ENCODE assay signal across 22 cellular contexts in the genomic region with DNA sequence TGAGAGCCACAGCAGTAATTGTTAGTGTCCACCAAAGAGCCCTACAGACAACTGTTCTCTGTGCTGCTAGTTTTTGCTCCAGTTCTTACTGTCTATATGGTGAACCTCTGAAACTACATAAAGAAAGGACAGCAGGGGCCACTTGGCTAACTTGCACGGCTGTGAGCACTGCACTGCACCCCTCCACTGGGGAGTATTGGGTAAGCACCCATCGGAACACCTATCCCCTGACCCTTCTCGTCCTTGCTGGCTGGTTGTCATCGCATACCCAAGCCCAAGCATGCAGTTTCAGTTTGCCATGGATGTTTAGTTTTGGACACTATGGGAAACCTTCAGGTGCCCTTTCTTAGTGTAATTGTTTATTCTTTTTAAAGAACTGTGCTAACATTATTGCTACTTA.
DNase-seq lines count a peak whose midpoint lies in the region; ATAC-seq, FAIRE-seq and TF ChIP-seq lines count a peak whose summit lies in the region.
"Had no signal": no experiment of that assay in that cellular context is flagged by ENCODE, and none has a peak within 500 bp of the region (broad histone marks: within the 10 kb centered on the region; RNA-seq: fewer than 3 reads in every experiment).

No MANE protein-coding gene starts in this region.

- H3K36me3 Mint-ChIP-seq in activated T-cell treated with anti-CD3 and anti-CD28 coated beads, Interleukin-2, amount 50 U/mL, for 24 hours (ENCODE audit: low read depth) = peaks cover 53% of the 10 kb centered on the region
- H3K36me3 Mint-ChIP-seq in activated T-cell treated with anti-CD3 and anti-CD28 coated beads, Interleukin-2, amount 50 U/mL, for 4 hours (ENCODE audit: insufficient read depth) = peaks cover 22% of the 10 kb centered on the region
- H3K36me3 Mint-ChIP-seq in T-cell (peaks cover 38% of the 10 kb centered on the region), progenitor cell of endocrine pancreas (ENCODE audit: insufficient read depth) (peaks cover 8% of the 10 kb centered on the region)

- no peaks in the 10 kb centered on the region for H4K20me1 ChIP-seq in GM12878 (ENCODE audit: control insufficient read depth, insufficient read depth)

- H3K36me3 ChIP-seq in GM12878 (ENCODE audit: control insufficient read depth in 2 of 2, insufficient read depth in 2 of 2, low read length in 1 of 2) = no peaks in the 10 kb centered on the region; a peak in 1 of 4 replicates
- H3K36me3 ChIP-seq: prostate gland had no signal

- H3K4me1 ChIP-seq in GM12878 (ENCODE audit: control insufficient read depth, insufficient read depth, low read length) = peaks cover 72% of the 10 kb centered on the region
- H3K4me1 ChIP-seq: prostate gland had no signal

- TF ChIP-seq CTCF in GM12878 (IDR thresholded peaks at IDR 0.05 in 2 of 3, conservative IDR thresholded peaks at IDR 0.05 in 1 of 3; ENCODE audit: control insufficient read depth in 2 of 3, extremely low read depth in 1 of 3, insufficient read depth in 1 of 3, low read depth in 3 of 3, low read length in 3 of 3) = no peak
- no peak for TF ChIP-seq CTCF in progenitor cell of endocrine pancreas (IDR thresholded peaks at IDR 0.05; ENCODE audit: unreplicated experiment)

- CTCF ChIA-PET in T-cell (lab: Charles Lee) (interaction anchor here (0.6 to 4.6 kb wide), 10 partner anchors 13 to 232 kb away, joined by 3 to 57 read pairs (median 5); a partner anchor contains a TSS), GM12878 (lab: Yijun Ruan, JAX) (interaction anchor here (0.6 to 22.3 kb wide), 11 partner anchors 14 to 111 kb away, joined by 3 to 577 read pairs (median 3); a partner anchor contains a TSS)

- H3K79me2 ChIP-seq in GM12878 (ENCODE audit: control insufficient read depth, insufficient read depth, low read length) = peaks cover 3% of the 10 kb centered on the region; the same call in 1 of the 2 replicates

- in situ Hi-C loops in GM12878 (cut with MboI) = no loop called here

- peak overlapping the region; percentile 18 for H3K4me3 Mint-ChIP-seq in activated T-cell treated with anti-CD3 and anti-CD28 coated beads, Interleukin-2, amount 50 U/mL, for 24 hours
- H3K4me3 Mint-ChIP-seq in activated T-cell treated with anti-CD3 and anti-CD28 coated beads, Interleukin-2, amount 50 U/mL, for 4 hours = no peak overlapping the region
- peak overlapping the region in 1 of 3 donors; percentile 75 for H3K4me3 Mint-ChIP-seq in T-cell
- no peak overlapping the region for H3K4me3 Mint-ChIP-seq in progenitor cell of endocrine pancreas (ENCODE audit: low read depth)
- H3K4me3 Mint-ChIP-seq: nephron had no signal

- H3K4me1 Mint-ChIP-seq in activated T-cell treated with anti-CD3 and anti-CD28 coated beads, Interleukin-2, amount 50 U/mL, for 24 hours (ENCODE audit: low read depth) = peaks cover 94% of the 10 kb centered on the region
- H3K4me1 Mint-ChIP-seq in activated T-cell treated with anti-CD3 and anti-CD28 coated beads, Interleukin-2, amount 50 U/mL, for 4 hours (ENCODE audit: low read depth) = peaks cover 93% of the 10 kb centered on the region
- H3K4me1 Mint-ChIP-seq in T-cell = peaks cover 89 to 96% (median 96%) of the 10 kb centered on the region in 3 donors
- H3K4me1 Mint-ChIP-seq in progenitor cell of endocrine pancreas (ENCODE audit: low read depth) = no peaks in the 10 kb centered on the region
- H3K4me1 Mint-ChIP-seq: nephron had no signal

- 94% methylated on average over 4 of the region's 4 CpGs for WGBS in GM12878 (ENCODE audit: insufficient coverage, insufficient replicate concordance, low lambda C conversion rate, missing lambda C conversion rate)

- RAD21 ChIA-PET in GM12878 (lab: Charles Lee; ENCODE audit: unreplicated experiment) = interaction anchor here (0.9 to 11.9 kb wide), 15 partner anchors 14 to 204 kb away, joined by 3 to 182 read pairs (median 8); a partner anchor contains a TSS

- DNase-seq in activated T-cell treated with anti-CD3 and anti-CD28 coated beads, Interleukin-2, amount 50 U/mL, for 24 hours = peak; percentile 29
- DNase-seq in activated T-cell treated with anti-CD3 and anti-CD28 coated beads, Interleukin-2, amount 50 U/mL, for 4 hours = no peak
- DNase-seq in T-cell = no peak
- no peak for DNase-seq in GM12878 (ENCODE audit: low read depth, low spot score)
- peak; percentile 28 for DNase-seq in posterior vena cava (ENCODE audit: low spot score)
- no peak for DNase-seq in NCI-H1092 (lab: John Stamatoyannopoulos, UW)
- no peak for DNase-seq in DMS53 (lab: John Stamatoyannopoulos, UW)
- no peak for DNase-seq in progenitor cell of endocrine pancreas (ENCODE audit: low spot score, unreplicated experiment)
- DNase-seq: ACHN, dermis blood vessel endothelial cell, hypothalamus, MM.1S, NCI-H1694 treated with DMSO at 0.1 percent for 48 hours, NCI-H748 treated with DMSO at 0.1 percent for 48 hours, small intestine, WERI-Rb-1 had no signal

- TSS peak; percentile 75 for BruUV-seq in GM12878 (replicated peaks; lab: Mats Ljungman, UMichigan)

- no peaks in the 10 kb centered on the region for H3K9me3 ChIP-seq in GM12878 (replicated peaks; ENCODE audit: control insufficient read depth, insufficient read depth, low read length)
- H3K9me3 ChIP-seq: prostate gland had no signal

- no peaks in the 10 kb centered on the region for H3K27me3 Mint-ChIP-seq in activated T-cell treated with anti-CD3 and anti-CD28 coated beads, Interleukin-2, amount 50 U/mL, for 24 hours
- H3K27me3 Mint-ChIP-seq in activated T-cell treated with anti-CD3 and anti-CD28 coated beads, Interleukin-2, amount 50 U/mL, for 4 hours (ENCODE audit: low read depth) = no peaks in the 10 kb centered on the region
- H3K27me3 Mint-ChIP-seq in T-cell = no peaks in the 10 kb centered on the region
- no peaks in the 10 kb centered on the region for H3K27me3 Mint-ChIP-seq in progenitor cell of endocrine pancreas

- no peak for FAIRE-seq in GM12878 (lab: Jason Lieb, UNC)
- FAIRE-seq: frontal cortex, keratinocyte, small intestine had no signal

- H3K27ac ChIP-seq in GM12878 (ENCODE audit: control insufficient read depth, insufficient read depth) = peak overlapping the region; percentile 41
- H3K27ac ChIP-seq: C4-2B, HL-60, prostate gland, WERI-Rb-1 had no signal

- no peak for TF ChIP-seq EP300 in GM12878 (IDR thresholded peaks at IDR 0.05; ENCODE audit: borderline replicate concordance in 1 of 2, control insufficient read depth in 1 of 2, low read depth in 2 of 2, low read length in 2 of 2)

- intact Hi-C loops in GM12878 (cut with micrococcal nuclease; ENCODE audit: unreplicated experiment) = no loop called here
- intact Hi-C loops in posterior vena cava (cut with DNase I) = loop anchor here in 1 of 2 donors (5.0 kb wide), 1 partner anchor 97 kb away; no protein-coding TSS in a partner anchor

- no peak for ATAC-seq in activated T-cell treated with anti-CD3 and anti-CD28 coated beads, Interleukin-2, amount 50 U/mL, for 4 hours
- ATAC-seq in T-cell (replicated peaks in 1 of 4) (no peak), GM12878 (peak; percentile 2)

- POLR2A ChIA-PET in T-cell (lab: Charles Lee) (interaction anchor here (0.7 to 2.9 kb wide), 5 partner anchors 14 to 110 kb away, joined by 3 to 12 read pairs (median 4); no protein-coding TSS in a partner anchor), GM12878 (lab: Charles Lee) (interaction anchor here (0.8 to 3.9 kb wide), 11 partner anchors 9 to 204 kb away, joined by 3 to 14 read pairs (median 7); no protein-coding TSS in a partner anchor)

- H2AFZ ChIP-seq in GM12878 (ENCODE audit: control insufficient read depth, low read depth, low read length) = no peak overlapping the region

- TF ChIP-seq POLR2A in GM12878 (IDR thresholded peaks at IDR 0.05; ENCODE audit: low read depth, low read length) = no peak

- 0 out of 2 replicates have a peak overlapping the region, but pooled peaks have one; percentile 7 for H3K9ac ChIP-seq in GM12878 (ENCODE audit: control insufficient read depth, insufficient read depth, low read length)

- SMC1A ChIA-PET in GM12878 (lab: Charles Lee; ENCODE audit: uncharacterized antibody, unreplicated experiment) = interaction anchor here (1.0 to 13.7 kb wide), 19 partner anchors 8 to 204 kb away, joined by 3 to 306 read pairs (median 9); a partner anchor contains a TSS

- no peak for TF ChIP-seq RAD21 in GM12878 (IDR thresholded peaks at IDR 0.05; ENCODE audit: insufficient read depth, low read depth, low read length)

- H3K27ac Mint-ChIP-seq in activated T-cell treated with anti-CD3 and anti-CD28 coated beads, Interleukin-2, amount 50 U/mL, for 24 hours = peak overlapping the region; percentile 94
- H3K27ac Mint-ChIP-seq in T-cell = peak overlapping the region; percentile 98
- no peak overlapping the region for H3K27ac Mint-ChIP-seq in progenitor cell of endocrine pancreas
- H3K27ac Mint-ChIP-seq: nephron had no signal

- no peaks in the 10 kb centered on the region for H3K9me3 Mint-ChIP-seq in activated T-cell treated with anti-CD3 and anti-CD28 coated beads, Interleukin-2, amount 50 U/mL, for 24 hours
- H3K9me3 Mint-ChIP-seq in activated T-cell treated with anti-CD3 and anti-CD28 coated beads, Interleukin-2, amount 50 U/mL, for 4 hours = no peaks in the 10 kb centered on the region
- H3K9me3 Mint-ChIP-seq in T-cell = no peaks in the 10 kb centered on the region
- no peaks in the 10 kb centered on the region for H3K9me3 Mint-ChIP-seq in progenitor cell of endocrine pancreas (ENCODE audit: low read depth)
- H3K9me3 Mint-ChIP-seq: nephron had no signal

- no peak overlapping the region for H3K4me3 ChIP-seq in GM12878
- H3K4me3 ChIP-seq: prostate gland had no signal

- H3K4me2 ChIP-seq in GM12878 (ENCODE audit: control insufficient read depth, insufficient read depth) = peak overlapping the region; percentile 11

- no peaks in the 10 kb centered on the region for H3K27me3 ChIP-seq in GM12878 (replicated peaks in 1 of 2; ENCODE audit: control insufficient read depth in 2 of 2, insufficient read depth in 2 of 2, low read length in 1 of 2)

TF ChIP-seq in GM12878, 131 proteins besides CTCF, POLR2A, EP300 and RAD21 (continues in another document):
- TF ChIP-seq CBX5 (IDR thresholded peaks at IDR 0.05; ENCODE audit: low read depth) (no peak), CBFB (IDR thresholded peaks at IDR 0.05; ENCODE audit: low read depth) (no peak), KLF5 (IDR thresholded peaks at IDR 0.05; ENCODE audit: partially characterized antibody) (no peak), TBL1XR1 (IDR thresholded peaks at IDR 0.05; ENCODE audit: low read depth, low read length) (no peak), ESRRA (IDR thresholded peaks at IDR 0.05; ENCODE audit: low read length) (no peak)
- TF ChIP-seq, protein P1, sequence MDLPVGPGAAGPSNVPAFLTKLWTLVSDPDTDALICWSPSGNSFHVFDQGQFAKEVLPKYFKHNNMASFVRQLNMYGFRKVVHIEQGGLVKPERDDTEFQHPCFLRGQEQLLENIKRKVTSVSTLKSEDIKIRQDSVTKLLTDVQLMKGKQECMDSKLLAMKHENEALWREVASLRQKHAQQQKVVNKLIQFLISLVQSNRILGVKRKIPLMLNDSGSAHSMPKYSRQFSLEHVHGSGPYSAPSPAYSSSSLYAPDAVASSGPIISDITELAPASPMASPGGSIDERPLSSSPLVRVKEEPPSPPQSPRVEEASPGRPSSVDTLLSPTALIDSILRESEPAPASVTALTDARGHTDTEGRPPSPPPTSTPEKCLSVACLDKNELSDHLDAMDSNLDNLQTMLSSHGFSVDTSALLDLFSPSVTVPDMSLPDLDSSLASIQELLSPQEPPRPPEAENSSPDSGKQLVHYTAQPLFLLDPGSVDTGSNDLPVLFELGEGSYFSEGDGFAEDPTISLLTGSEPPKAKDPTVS (IDR thresholded peaks at IDR 0.05; ENCODE audit: low read depth, low read length) = no peak

Comparison
In these comparisons a context has a peak if more than half of its experiments do, and no peak if none do; other contexts are left out.
1. DNase-seq: peak in activated T-cell treated with anti-CD3 and anti-CD28 coated beads, Interleukin-2, amount 50 U/mL, for 24 hours (single experiment) and posterior vena cava (single experiment); none in activated T-cell treated with anti-CD3 and anti-CD28 coated beads, Interleukin-2, amount 50 U/mL, for 4 hours (single experiment), T-cell (0 of 34), GM12878 (single experiment), NCI-H1092 (single experiment), DMS53 (single experiment) and progenitor cell of endocrine pancreas (single experiment).